In the genomic region with DNA sequence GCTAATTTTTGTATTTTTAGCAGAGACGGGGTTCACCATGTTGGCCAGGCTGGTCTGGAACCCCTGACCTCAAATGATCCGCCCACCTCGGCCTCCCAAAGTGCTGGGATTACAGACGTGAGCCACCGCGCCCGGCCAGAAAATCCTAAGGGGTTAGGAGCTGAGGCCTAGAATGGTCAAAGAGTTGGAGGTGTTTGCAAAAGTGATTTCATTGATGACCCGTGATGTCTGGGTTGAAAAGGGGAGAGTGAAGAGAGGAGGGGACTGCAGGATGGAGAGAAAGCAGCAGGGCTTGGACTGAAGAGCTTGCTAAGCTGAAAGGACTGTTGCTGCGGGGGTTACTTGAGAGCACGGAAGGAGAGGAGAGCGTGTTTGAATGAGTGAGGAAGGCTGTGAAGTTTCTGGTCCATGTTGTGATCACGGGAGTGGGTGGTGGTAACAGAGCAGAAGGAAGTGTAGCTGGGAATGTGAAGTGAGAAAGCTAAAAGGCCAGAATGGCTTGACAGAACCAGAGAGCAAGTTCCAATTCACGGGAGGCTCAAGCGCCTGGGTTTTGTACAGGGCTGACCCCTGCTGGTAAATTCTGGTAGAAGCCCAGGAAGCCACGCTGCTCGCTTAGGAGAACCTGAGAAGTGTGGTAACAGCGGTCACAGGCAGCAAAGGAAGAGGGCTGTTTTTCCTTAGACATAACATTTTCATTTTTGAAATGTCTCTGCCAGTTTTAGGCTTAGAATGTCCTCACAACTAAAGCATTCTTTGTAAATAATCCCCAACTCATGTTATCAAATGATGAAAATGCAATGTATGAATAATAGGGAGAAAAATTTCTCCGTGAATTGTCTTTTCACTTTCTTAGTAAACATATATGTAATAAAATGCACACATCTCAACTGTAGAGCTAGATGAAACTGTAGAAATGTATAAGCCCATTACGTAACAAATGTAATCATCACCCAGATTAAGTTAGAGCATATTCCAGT, we compare ENCODE assay signal across 1 cellular context.
TF ChIP-seq lines count a peak whose summit lies in the region.

No MANE protein-coding gene starts in this region.

TF ChIP-seq in HepG2, 621 proteins besides CTCF, POLR2A, EP300 and RAD21 (continued from another document and continues in another):
- TF ChIP-seq, protein P1, sequence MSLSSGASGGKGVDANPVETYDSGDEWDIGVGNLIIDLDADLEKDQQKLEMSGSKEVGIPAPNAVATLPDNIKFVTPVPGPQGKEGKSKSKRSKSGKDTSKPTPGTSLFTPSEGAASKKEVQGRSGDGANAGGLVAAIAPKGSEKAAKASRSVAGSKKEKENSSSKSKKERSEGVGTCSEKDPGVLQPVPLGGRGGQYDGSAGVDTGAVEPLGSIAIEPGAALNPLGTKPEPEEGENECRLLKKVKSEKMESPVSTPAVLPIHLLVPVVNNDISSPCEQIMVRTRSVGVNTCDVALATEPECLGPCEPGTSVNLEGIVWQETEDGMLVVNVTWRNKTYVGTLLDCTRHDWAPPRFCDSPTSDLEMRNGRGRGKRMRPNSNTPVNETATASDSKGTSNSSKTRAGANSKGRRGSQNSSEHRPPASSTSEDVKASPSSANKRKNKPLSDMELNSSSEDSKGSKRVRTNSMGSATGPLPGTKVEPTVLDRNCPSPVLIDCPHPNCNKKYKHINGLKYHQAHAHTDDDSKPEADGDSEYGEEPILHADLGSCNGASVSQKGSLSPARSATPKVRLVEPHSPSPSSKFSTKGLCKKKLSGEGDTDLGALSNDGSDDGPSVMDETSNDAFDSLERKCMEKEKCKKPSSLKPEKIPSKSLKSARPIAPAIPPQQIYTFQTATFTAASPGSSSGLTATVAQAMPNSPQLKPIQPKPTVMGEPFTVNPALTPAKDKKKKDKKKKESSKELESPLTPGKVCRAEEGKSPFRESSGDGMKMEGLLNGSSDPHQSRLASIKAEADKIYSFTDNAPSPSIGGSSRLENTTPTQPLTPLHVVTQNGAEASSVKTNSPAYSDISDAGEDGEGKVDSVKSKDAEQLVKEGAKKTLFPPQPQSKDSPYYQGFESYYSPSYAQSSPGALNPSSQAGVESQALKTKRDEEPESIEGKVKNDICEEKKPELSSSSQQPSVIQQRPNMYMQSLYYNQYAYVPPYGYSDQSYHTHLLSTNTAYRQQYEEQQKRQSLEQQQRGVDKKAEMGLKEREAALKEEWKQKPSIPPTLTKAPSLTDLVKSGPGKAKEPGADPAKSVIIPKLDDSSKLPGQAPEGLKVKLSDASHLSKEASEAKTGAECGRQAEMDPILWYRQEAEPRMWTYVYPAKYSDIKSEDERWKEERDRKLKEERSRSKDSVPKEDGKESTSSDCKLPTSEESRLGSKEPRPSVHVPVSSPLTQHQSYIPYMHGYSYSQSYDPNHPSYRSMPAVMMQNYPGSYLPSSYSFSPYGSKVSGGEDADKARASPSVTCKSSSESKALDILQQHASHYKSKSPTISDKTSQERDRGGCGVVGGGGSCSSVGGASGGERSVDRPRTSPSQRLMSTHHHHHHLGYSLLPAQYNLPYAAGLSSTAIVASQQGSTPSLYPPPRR (CRISPR knock-in tag; IDR thresholded peaks at IDR 0.05; ENCODE audit: borderline replicate concordance) = no peak
- TF ChIP-seq FOXA3 (CRISPR knock-in tag; IDR thresholded peaks at IDR 0.05) (peak; percentile 36), JUN (CRISPR knock-in tag; IDR thresholded peaks at IDR 0.05) (no peak), ZNF12 (CRISPR knock-in tag; IDR thresholded peaks at IDR 0.05) (0 out of 2 replicates have a peak, but pooled peaks have one; percentile 59), MIER2 (CRISPR knock-in tag; IDR thresholded peaks at IDR 0.05) (0 out of 2 replicates have a peak, but pooled peaks have one; percentile 18), TP53 (CRISPR knock-in tag; conservative IDR thresholded peaks at IDR 0.05) (no peak), ZNF205 (CRISPR knock-in tag; IDR thresholded peaks at IDR 0.05) (no peak), ELF4 (CRISPR knock-in tag; IDR thresholded peaks at IDR 0.05; ENCODE audit: borderline replicate concordance) (no peak), SUZ12 (IDR thresholded peaks at IDR 0.05; ENCODE audit: low read depth, low read length) (no peak), FLYWCH1 (CRISPR knock-in tag; IDR thresholded peaks at IDR 0.05) (no peak; the same call in 1 of the 2 replicates), FOXO1 (CRISPR knock-in tag; IDR thresholded peaks at IDR 0.05) (no peak), ETV6 (CRISPR knock-in tag; conservative IDR thresholded peaks at IDR 0.05) (no peak), GATA4 (IDR thresholded peaks at IDR 0.05; ENCODE audit: borderline replicate concordance, low read depth) (no peak), HHEX (CRISPR knock-in tag; IDR thresholded peaks at IDR 0.05) (0 out of 2 replicates have a peak, but pooled peaks have one; percentile 14), ZNF879 (CRISPR knock-in tag; IDR thresholded peaks at IDR 0.05) (no peak), ZNF839 (CRISPR knock-in tag; IDR thresholded peaks at IDR 0.05; ENCODE audit: borderline replicate concordance) (no peak), ZNF878 (CRISPR knock-in tag; IDR thresholded peaks at IDR 0.05) (0 out of 2 replicates have a peak, but pooled peaks have one; percentile 54), SOX13 (IDR thresholded peaks at IDR 0.05) (no peak), SOX13 (CRISPR knock-in tag; conservative IDR thresholded peaks at IDR 0.05 in 1 of 2, IDR thresholded peaks at IDR 0.05 in 1 of 2) (peak in 1 of 2 experiments; percentile 21; a peak in 1 of 4 replicates), ZFP90 (CRISPR knock-in tag; IDR thresholded peaks at IDR 0.05; ENCODE audit: borderline replicate concordance) (peak; percentile 84; the same call in 1 of the 2 replicates), ZNF792 (CRISPR knock-in tag; IDR thresholded peaks at IDR 0.05) (no peak), JUNB (CRISPR knock-in tag; IDR thresholded peaks at IDR 0.05; ENCODE audit: borderline replicate concordance) (no peak), HMGA1 (CRISPR knock-in tag; conservative IDR thresholded peaks at IDR 0.05) (no peak), RXRA (CRISPR knock-in tag; IDR thresholded peaks at IDR 0.05) (no peak; the same call in 1 of the 2 replicates), DR1 (CRISPR knock-in tag; IDR thresholded peaks at IDR 0.05) (no peak), ZMAT3 (CRISPR knock-in tag; conservative IDR thresholded peaks at IDR 0.05) (no peak), MTF2 (CRISPR knock-in tag; IDR thresholded peaks at IDR 0.05; ENCODE audit: borderline replicate concordance) (no peak), HDAC2 (CRISPR knock-in tag; IDR thresholded peaks at IDR 0.05) (peak; percentile 61), ZC3H4 (CRISPR knock-in tag; IDR thresholded peaks at IDR 0.05; ENCODE audit: borderline replicate concordance) (no peak), ZNF225 (CRISPR knock-in tag; IDR thresholded peaks at IDR 0.05) (no peak), ZNF468 (CRISPR knock-in tag; IDR thresholded peaks at IDR 0.05) (no peak), ZNF589 (CRISPR knock-in tag; conservative IDR thresholded peaks at IDR 0.05) (no peak), CBX5 (CRISPR knock-in tag; IDR thresholded peaks at IDR 0.05; ENCODE audit: borderline replicate concordance) (no peak), MAFG (CRISPR knock-in tag; IDR thresholded peaks at IDR 0.05) (no peak), TAF1 (CRISPR knock-in tag; IDR thresholded peaks at IDR 0.05) (no peak; the same call in 1 of the 2 replicates), ZNF264 (CRISPR knock-in tag; IDR thresholded peaks at IDR 0.05) (no peak), RORA (CRISPR knock-in tag; IDR thresholded peaks at IDR 0.05) (no peak), HOXA3 (CRISPR knock-in tag; IDR thresholded peaks at IDR 0.05) (no peak; the same call in 1 of the 2 replicates), DNMT1 (CRISPR knock-in tag; IDR thresholded peaks at IDR 0.05) (no peak), ZNF354B (CRISPR knock-in tag; IDR thresholded peaks at IDR 0.05) (no peak)
- TF ChIP-seq, protein P2, sequence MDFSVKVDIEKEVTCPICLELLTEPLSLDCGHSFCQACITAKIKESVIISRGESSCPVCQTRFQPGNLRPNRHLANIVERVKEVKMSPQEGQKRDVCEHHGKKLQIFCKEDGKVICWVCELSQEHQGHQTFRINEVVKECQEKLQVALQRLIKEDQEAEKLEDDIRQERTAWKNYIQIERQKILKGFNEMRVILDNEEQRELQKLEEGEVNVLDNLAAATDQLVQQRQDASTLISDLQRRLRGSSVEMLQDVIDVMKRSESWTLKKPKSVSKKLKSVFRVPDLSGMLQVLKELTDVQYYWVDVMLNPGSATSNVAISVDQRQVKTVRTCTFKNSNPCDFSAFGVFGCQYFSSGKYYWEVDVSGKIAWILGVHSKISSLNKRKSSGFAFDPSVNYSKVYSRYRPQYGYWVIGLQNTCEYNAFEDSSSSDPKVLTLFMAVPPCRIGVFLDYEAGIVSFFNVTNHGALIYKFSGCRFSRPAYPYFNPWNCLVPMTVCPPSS (IDR thresholded peaks at IDR 0.05) = no peak
- TF ChIP-seq, protein P3, sequence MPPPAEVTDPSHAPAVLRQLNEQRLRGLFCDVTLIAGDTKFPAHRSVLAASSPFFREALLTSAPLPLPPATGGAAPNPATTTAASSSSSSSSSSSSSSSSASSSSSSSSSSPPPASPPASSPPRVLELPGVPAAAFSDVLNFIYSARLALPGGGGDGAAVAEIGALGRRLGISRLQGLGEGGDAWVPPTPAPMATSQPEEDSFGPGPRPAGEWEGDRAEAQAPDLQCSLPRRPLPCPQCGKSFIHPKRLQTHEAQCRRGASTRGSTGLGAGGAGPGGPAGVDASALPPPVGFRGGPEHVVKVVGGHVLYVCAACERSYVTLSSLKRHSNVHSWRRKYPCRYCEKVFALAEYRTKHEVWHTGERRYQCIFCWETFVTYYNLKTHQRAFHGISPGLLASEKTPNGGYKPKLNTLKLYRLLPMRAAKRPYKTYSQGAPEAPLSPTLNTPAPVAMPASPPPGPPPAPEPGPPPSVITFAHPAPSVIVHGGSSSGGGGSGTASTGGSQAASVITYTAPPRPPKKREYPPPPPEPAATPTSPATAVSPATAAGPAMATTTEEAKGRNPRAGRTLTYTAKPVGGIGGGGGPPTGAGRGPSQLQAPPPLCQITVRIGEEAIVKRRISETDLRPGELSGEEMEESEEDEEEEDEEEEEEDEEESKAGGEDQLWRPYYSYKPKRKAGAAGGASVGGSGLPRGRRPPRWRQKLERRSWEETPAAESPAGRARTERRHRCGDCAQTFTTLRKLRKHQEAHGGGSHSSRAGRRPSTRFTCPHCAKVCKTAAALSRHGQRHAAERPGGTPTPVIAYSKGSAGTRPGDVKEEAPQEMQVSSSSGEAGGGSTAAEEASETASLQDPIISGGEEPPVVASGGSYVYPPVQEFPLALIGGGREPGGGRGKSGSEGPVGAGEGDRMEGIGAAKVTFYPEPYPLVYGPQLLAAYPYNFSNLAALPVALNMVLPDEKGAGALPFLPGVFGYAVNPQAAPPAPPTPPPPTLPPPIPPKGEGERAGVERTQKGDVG (CRISPR knock-in tag; IDR thresholded peaks at IDR 0.05; ENCODE audit: borderline replicate concordance) = 0 out of 2 replicates have a peak, but pooled peaks have one; percentile 23
- TF ChIP-seq, protein P4, sequence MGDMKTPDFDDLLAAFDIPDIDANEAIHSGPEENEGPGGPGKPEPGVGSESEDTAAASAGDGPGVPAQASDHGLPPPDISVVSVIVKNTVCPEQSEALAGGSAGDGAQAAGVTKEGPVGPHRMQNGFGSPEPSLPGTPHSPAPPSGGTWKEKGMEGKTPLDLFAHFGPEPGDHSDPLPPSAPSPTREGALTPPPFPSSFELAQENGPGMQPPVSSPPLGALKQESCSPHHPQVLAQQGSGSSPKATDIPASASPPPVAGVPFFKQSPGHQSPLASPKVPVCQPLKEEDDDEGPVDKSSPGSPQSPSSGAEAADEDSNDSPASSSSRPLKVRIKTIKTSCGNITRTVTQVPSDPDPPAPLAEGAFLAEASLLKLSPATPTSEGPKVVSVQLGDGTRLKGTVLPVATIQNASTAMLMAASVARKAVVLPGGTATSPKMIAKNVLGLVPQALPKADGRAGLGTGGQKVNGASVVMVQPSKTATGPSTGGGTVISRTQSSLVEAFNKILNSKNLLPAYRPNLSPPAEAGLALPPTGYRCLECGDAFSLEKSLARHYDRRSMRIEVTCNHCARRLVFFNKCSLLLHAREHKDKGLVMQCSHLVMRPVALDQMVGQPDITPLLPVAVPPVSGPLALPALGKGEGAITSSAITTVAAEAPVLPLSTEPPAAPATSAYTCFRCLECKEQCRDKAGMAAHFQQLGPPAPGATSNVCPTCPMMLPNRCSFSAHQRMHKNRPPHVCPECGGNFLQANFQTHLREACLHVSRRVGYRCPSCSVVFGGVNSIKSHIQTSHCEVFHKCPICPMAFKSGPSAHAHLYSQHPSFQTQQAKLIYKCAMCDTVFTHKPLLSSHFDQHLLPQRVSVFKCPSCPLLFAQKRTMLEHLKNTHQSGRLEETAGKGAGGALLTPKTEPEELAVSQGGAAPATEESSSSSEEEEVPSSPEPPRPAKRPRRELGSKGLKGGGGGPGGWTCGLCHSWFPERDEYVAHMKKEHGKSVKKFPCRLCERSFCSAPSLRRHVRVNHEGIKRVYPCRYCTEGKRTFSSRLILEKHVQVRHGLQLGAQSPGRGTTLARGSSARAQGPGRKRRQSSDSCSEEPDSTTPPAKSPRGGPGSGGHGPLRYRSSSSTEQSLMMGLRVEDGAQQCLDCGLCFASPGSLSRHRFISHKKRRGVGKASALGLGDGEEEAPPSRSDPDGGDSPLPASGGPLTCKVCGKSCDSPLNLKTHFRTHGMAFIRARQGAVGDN (CRISPR knock-in tag; IDR thresholded peaks at IDR 0.05) = peak; percentile 46; the same call in 1 of the 2 replicates
- TF ChIP-seq, protein P5, sequence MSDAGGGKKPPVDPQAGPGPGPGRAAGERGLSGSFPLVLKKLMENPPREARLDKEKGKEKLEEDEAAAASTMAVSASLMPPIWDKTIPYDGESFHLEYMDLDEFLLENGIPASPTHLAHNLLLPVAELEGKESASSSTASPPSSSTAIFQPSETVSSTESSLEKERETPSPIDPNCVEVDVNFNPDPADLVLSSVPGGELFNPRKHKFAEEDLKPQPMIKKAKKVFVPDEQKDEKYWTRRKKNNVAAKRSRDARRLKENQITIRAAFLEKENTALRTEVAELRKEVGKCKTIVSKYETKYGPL (CRISPR knock-in tag; IDR thresholded peaks at IDR 0.05) = no peak
- TF ChIP-seq, protein P6, sequence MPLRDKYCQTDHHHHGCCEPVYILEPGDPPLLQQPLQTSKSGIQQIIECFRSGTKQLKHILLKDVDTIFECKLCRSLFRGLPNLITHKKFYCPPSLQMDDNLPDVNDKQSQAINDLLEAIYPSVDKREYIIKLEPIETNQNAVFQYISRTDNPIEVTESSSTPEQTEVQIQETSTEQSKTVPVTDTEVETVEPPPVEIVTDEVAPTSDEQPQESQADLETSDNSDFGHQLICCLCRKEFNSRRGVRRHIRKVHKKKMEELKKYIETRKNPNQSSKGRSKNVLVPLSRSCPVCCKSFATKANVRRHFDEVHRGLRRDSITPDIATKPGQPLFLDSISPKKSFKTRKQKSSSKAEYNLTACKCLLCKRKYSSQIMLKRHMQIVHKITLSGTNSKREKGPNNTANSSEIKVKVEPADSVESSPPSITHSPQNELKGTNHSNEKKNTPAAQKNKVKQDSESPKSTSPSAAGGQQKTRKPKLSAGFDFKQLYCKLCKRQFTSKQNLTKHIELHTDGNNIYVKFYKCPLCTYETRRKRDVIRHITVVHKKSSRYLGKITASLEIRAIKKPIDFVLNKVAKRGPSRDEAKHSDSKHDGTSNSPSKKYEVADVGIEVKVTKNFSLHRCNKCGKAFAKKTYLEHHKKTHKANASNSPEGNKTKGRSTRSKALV (CRISPR knock-in tag; IDR thresholded peaks at IDR 0.05) = peak; percentile 34; the same call in 1 of the 2 replicates
